In the genomic region with DNA sequence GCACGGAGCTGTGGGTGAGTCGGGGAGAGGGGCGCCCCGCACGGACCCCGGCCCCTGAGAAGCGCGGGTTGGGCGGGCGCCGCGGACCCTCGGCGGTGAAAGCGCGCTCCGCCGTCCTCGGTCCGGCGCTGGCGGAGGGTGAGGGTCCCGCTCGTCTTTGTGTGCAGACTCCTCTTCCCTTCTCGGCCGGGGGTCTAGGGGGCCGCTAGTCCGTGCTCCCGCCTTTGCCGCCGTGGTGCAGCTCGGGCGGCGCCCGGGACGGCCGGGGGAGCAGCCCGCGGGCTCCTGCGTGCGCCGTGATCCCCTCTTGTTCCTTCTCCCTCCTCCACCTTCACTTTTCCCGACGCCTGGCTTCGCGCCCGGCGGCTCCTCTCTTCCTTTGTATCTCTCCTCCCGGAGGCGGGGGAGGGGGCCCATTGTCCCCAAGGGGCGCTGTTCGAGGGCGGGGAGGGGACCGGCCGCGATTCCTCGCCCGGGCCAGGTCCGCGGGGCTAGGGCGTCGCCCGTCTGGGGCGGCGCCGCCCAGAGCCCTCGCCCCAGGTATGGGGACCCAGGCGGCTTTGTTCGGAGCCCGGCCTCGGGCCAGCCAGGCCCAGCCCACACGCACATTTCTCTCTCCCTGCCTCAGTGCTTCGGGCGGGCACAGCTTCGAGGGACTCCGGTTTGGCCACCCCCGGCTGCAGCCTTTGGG, we compare ENCODE assay signal across 1 cellular context.
TF ChIP-seq lines count a peak whose summit lies in the region.

No MANE protein-coding gene starts in this region.

TF ChIP-seq in HepG2, 621 proteins besides CTCF, POLR2A, EP300 and RAD21 (continued from another document and continues in another):
- TF ChIP-seq, protein P1, sequence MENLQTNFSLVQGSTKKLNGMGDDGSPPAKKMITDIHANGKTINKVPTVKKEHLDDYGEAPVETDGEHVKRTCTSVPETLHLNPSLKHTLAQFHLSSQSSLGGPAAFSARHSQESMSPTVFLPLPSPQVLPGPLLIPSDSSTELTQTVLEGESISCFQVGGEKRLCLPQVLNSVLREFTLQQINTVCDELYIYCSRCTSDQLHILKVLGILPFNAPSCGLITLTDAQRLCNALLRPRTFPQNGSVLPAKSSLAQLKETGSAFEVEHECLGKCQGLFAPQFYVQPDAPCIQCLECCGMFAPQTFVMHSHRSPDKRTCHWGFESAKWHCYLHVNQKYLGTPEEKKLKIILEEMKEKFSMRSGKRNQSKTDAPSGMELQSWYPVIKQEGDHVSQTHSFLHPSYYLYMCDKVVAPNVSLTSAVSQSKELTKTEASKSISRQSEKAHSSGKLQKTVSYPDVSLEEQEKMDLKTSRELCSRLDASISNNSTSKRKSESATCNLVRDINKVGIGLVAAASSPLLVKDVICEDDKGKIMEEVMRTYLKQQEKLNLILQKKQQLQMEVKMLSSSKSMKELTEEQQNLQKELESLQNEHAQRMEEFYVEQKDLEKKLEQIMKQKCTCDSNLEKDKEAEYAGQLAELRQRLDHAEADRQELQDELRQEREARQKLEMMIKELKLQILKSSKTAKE (CRISPR knock-in tag; IDR thresholded peaks at IDR 0.05; ENCODE audit: borderline replicate concordance): no peak
- TF ChIP-seq HNRNPLL (IDR thresholded peaks at IDR 0.05; ENCODE audit: low read depth, low read length, poor library complexity, severe bottlenecking) (peak; percentile 45), NBN (conservative IDR thresholded peaks at IDR 0.05) (no peak), ATF7 (IDR thresholded peaks at IDR 0.05) (no peak), ATF7 (CRISPR knock-in tag; IDR thresholded peaks at IDR 0.05) (no peak), ZNF577 (CRISPR knock-in tag; IDR thresholded peaks at IDR 0.05; ENCODE audit: borderline replicate concordance, low read depth) (no peak), TBL1XR1 (IDR thresholded peaks at IDR 0.05; ENCODE audit: borderline replicate concordance, low read length, partially characterized antibody) (no peak), ZKSCAN1 (IDR thresholded peaks at IDR 0.05; ENCODE audit: low read length) (no peak), ZSCAN25 (CRISPR knock-in tag; IDR thresholded peaks at IDR 0.05) (no peak), ZNF317 (CRISPR knock-in tag; IDR thresholded peaks at IDR 0.05) (no peak), KDM3A (CRISPR knock-in tag; IDR thresholded peaks at IDR 0.05; ENCODE audit: low read depth) (no peak), ZNF501 (CRISPR knock-in tag; IDR thresholded peaks at IDR 0.05) (no peak; the same call in 1 of the 2 replicates), KLF11 (CRISPR knock-in tag; IDR thresholded peaks at IDR 0.05) (no peak), ZNF766 (CRISPR knock-in tag; IDR thresholded peaks at IDR 0.05; ENCODE audit: borderline replicate concordance) (no peak), ZNF484 (CRISPR knock-in tag; IDR thresholded peaks at IDR 0.05; ENCODE audit: borderline replicate concordance, low read depth) (no peak), ZNF333 (CRISPR knock-in tag; IDR thresholded peaks at IDR 0.05; ENCODE audit: borderline replicate concordance) (0 out of 2 replicates have a peak, but pooled peaks have one; percentile 51), NFYC (CRISPR knock-in tag; IDR thresholded peaks at IDR 0.05) (no peak), HNRNPL (IDR thresholded peaks at IDR 0.05; ENCODE audit: low read depth, low read length) (no peak), ZNF264 (CRISPR knock-in tag; IDR thresholded peaks at IDR 0.05) (no peak), CCDC6 (CRISPR knock-in tag; IDR thresholded peaks at IDR 0.05) (0 out of 2 replicates have a peak, but pooled peaks have one; percentile 31), WIZ (CRISPR knock-in tag; IDR thresholded peaks at IDR 0.05) (no peak), ZNF143 (CRISPR knock-in tag; IDR thresholded peaks at IDR 0.05) (no peak), ZNF446 (CRISPR knock-in tag; IDR thresholded peaks at IDR 0.05) (peak; percentile 32; the same call in 1 of the 2 replicates), ZNF234 (CRISPR knock-in tag; conservative IDR thresholded peaks at IDR 0.05) (no peak; the same call in 1 of the 2 replicates), KLF15 (CRISPR knock-in tag; IDR thresholded peaks at IDR 0.05; ENCODE audit: borderline replicate concordance) (no peak)
- TF ChIP-seq, protein P2, sequence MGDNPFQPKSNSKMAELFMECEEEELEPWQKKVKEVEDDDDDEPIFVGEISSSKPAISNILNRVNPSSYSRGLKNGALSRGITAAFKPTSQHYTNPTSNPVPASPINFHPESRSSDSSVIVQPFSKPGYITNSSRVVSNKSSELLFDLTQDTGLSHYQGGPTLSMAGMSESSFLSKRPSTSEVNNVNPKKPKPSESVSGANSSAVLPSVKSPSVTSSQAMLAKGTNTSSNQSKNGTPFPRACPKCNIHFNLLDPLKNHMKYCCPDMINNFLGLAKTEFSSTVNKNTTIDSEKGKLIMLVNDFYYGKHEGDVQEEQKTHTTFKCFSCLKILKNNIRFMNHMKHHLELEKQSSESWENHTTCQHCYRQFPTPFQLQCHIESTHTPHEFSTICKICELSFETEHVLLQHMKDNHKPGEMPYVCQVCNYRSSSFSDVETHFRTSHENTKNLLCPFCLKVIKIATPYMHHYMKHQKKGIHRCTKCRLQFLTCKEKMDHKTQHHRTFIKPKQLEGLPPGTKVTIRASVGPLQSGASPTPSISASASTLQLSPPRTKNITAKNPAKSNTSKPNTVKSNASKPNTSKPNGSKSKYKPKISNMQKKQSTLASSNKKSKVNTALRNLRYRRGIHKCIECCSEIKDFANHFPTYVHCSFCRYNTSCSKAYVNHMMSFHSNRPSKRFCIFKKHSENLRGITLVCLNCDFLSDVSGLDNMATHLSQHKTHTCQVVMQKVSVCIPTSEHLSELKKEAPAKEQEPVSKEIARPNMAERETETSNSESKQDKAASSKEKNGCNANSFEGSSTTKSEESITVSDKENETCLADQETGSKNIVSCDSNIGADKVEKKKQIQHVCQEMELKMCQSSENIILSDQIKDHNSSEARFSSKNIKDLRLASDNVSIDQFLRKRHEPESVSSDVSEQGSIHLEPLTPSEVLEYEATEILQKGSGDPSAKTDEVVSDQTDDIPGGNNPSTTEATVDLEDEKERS (CRISPR knock-in tag; IDR thresholded peaks at IDR 0.05): no peak
- TF ChIP-seq, protein P3, sequence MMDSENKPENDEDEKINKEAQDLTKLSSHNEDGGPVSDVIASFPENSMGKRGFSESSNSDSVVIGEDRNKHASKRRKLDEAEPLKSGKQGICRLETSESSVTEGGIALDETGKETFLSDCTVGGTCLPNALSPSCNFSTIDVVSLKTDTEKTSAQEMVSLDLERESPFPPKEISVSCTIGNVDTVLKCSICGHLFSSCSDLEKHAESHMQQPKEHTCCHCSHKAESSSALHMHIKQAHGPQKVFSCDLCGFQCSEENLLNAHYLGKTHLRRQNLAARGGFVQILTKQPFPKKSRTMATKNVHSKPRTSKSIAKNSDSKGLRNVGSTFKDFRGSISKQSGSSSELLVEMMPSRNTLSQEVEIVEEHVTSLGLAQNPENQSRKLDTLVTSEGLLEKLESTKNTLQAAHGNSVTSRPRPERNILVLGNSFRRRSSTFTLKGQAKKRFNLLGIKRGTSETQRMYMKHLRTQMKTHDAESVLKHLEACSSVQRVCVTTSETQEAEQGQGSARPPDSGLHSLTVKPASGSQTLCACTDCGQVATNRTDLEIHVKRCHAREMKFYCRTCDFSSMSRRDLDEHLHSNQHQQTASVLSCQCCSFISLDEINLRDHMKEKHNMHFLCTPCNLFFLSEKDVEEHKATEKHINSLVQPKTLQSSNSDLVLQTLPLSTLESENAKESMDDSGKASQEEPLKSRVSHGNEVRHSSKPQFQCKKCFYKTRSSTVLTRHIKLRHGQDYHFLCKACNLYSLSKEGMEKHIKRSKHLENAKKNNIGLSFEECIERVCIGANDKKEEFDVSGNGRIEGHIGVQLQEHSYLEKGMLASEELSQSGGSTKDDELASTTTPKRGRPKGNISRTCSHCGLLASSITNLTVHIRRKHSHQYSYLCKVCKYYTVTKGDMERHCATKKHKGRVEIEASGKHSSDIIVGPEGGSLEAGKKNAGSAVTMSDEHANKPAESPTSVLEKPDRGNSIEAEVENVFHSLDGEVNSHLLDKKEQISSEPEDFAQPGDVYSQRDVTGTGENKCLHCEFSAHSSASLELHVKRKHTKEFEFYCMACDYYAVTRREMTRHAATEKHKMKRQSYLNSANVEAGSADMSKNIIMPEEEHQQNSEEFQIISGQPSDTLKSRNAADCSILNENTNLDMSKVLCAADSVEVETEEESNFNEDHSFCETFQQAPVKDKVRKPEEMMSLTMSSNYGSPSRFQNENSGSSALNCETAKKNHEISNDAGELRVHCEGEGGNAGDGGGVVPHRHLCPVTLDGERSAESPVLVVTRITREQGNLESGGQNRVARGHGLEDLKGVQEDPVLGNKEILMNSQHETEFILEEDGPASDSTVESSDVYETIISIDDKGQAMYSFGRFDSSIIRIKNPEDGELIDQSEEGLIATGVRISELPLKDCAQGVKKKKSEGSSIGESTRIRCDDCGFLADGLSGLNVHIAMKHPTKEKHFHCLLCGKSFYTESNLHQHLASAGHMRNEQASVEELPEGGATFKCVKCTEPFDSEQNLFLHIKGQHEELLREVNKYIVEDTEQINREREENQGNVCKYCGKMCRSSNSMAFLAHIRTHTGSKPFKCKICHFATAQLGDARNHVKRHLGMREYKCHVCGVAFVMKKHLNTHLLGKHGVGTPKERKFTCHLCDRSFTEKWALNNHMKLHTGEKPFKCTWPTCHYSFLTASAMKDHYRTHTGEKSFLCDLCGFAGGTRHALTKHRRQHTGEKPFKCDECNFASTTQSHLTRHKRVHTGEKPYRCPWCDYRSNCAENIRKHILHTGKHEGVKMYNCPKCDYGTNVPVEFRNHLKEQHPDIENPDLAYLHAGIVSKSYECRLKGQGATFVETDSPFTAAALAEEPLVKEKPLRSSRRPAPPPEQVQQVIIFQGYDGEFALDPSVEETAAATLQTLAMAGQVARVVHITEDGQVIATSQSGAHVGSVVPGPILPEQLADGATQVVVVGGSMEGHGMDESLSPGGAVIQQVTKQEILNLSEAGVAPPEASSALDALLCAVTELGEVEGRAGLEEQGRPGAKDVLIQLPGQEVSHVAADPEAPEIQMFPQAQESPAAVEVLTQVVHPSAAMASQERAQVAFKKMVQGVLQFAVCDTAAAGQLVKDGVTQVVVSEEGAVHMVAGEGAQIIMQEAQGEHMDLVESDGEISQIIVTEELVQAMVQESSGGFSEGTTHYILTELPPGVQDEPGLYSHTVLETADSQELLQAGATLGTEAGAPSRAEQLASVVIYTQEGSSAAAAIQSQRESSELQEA (CRISPR knock-in tag; IDR thresholded peaks at IDR 0.05; ENCODE audit: not compliant biosample characterization): no peak
- TF ChIP-seq, protein P4, sequence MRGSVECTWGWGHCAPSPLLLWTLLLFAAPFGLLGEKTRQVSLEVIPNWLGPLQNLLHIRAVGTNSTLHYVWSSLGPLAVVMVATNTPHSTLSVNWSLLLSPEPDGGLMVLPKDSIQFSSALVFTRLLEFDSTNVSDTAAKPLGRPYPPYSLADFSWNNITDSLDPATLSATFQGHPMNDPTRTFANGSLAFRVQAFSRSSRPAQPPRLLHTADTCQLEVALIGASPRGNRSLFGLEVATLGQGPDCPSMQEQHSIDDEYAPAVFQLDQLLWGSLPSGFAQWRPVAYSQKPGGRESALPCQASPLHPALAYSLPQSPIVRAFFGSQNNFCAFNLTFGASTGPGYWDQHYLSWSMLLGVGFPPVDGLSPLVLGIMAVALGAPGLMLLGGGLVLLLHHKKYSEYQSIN (CRISPR knock-in tag; IDR thresholded peaks at IDR 0.05; ENCODE audit: borderline replicate concordance): no peak
- TF ChIP-seq, protein P5, sequence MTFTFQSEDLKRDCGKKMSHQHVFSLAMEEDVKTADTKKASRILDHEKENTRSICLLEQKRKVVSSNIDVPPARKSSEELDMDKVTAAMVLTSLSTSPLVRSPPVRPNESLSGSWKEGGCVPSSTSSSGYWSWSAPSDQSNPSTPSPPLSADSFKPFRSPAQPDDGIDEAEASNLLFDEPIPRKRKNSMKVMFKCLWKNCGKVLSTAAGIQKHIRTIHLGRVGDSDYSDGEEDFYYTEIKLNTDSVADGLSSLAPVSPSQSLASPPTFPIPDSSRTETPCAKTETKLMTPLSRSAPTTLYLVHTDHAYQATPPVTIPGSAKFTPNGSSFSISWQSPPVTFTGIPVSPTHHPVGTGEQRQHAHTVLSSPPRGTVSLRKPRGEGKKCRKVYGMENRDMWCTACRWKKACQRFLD (CRISPR knock-in tag; IDR thresholded peaks at IDR 0.05; ENCODE audit: borderline replicate concordance): no peak; the same call in 1 of the 2 replicates
- TF ChIP-seq, protein P6, sequence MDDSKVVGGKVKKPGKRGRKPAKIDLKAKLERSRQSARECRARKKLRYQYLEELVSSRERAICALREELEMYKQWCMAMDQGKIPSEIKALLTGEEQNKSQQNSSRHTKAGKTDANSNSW (CRISPR knock-in tag; IDR thresholded peaks at IDR 0.05; ENCODE audit: borderline replicate concordance): no peak
- TF ChIP-seq, protein P7, sequence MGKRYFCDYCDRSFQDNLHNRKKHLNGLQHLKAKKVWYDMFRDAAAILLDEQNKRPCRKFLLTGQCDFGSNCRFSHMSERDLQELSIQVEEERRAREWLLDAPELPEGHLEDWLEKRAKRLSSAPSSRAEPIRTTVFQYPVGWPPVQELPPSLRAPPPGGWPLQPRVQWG (CRISPR knock-in tag; IDR thresholded peaks at IDR 0.05; ENCODE audit: borderline replicate concordance, low read depth): no peak
- TF ChIP-seq, protein P8, sequence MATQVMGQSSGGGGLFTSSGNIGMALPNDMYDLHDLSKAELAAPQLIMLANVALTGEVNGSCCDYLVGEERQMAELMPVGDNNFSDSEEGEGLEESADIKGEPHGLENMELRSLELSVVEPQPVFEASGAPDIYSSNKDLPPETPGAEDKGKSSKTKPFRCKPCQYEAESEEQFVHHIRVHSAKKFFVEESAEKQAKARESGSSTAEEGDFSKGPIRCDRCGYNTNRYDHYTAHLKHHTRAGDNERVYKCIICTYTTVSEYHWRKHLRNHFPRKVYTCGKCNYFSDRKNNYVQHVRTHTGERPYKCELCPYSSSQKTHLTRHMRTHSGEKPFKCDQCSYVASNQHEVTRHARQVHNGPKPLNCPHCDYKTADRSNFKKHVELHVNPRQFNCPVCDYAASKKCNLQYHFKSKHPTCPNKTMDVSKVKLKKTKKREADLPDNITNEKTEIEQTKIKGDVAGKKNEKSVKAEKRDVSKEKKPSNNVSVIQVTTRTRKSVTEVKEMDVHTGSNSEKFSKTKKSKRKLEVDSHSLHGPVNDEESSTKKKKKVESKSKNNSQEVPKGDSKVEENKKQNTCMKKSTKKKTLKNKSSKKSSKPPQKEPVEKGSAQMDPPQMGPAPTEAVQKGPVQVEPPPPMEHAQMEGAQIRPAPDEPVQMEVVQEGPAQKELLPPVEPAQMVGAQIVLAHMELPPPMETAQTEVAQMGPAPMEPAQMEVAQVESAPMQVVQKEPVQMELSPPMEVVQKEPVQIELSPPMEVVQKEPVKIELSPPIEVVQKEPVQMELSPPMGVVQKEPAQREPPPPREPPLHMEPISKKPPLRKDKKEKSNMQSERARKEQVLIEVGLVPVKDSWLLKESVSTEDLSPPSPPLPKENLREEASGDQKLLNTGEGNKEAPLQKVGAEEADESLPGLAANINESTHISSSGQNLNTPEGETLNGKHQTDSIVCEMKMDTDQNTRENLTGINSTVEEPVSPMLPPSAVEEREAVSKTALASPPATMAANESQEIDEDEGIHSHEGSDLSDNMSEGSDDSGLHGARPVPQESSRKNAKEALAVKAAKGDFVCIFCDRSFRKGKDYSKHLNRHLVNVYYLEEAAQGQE (IDR thresholded peaks at IDR 0.05; ENCODE audit: borderline replicate concordance in 1 of 2, low read depth in 1 of 2, low read length in 2 of 2): no peak
- TF ChIP-seq, protein P9, sequence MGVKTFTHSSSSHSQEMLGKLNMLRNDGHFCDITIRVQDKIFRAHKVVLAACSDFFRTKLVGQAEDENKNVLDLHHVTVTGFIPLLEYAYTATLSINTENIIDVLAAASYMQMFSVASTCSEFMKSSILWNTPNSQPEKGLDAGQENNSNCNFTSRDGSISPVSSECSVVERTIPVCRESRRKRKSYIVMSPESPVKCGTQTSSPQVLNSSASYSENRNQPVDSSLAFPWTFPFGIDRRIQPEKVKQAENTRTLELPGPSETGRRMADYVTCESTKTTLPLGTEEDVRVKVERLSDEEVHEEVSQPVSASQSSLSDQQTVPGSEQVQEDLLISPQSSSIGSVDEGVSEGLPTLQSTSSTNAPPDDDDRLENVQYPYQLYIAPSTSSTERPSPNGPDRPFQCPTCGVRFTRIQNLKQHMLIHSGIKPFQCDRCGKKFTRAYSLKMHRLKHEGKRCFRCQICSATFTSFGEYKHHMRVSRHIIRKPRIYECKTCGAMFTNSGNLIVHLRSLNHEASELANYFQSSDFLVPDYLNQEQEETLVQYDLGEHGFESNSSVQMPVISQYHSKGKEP (CRISPR knock-in tag; IDR thresholded peaks at IDR 0.05): no peak
